ENCODE assay signal across 32 cellular contexts in the genomic region with DNA sequence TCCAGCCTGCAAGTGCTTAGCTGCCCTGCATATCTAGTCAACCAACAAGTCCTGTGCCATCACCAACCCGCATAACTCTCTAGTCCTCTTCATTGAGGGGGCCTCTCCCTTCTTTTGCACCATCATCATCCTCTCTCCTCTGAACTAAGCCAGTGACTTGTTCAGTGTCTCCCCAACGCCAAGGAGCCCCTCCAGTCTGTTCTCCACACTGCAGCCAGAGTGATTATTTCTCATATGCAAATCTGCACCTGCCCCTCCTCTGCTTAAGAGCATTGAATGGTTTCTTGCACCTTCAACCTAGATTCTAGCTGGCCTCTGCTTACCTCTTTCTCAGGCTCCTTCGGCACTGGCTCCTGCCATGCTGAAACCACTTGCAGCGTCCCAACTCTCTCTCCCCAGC.
"Had no signal": no experiment of that assay in that cellular context is flagged by ENCODE, and none has a peak within 500 bp of the region (broad histone marks: within the 10 kb centered on the region; RNA-seq: fewer than 3 reads in every experiment).

No MANE protein-coding gene starts in this region.

- H3K36me3 ChIP-seq: MG63, SJCRH30 had no signal

- H3K9me3 ChIP-seq: MG63, SJCRH30 had no signal

- DNase-seq: Karpas-422, MG63, NCI-H1048, NCI-H1092 treated with DMSO at 0.1 percent for 48 hours, NCI-H1105 treated with DMSO at 0.1 percent for 48 hours, NCI-H1417, NCI-H1436, NCI-H1694 treated with DMSO at 0.1 percent for 48 hours, NCI-H187 treated with DMSO at 0.1 percent for 48 hours, NCI-H2029, NCI-H2081, NCI-H2107, NCI-H2171, NCI-H226, NCI-H446 treated with DMSO at 0.1 percent for 48 hours, NCI-H510A, NCI-H524, NCI-H69, NCI-H748 treated with DMSO at 0.1 percent for 48 hours, NCI-H82, PC-9, SHP77, SIG-M5, SJCRH30, T-cell had no signal

- H3K9ac ChIP-seq: KMS-11 had no signal

- H3K27me3 ChIP-seq: MG63, SJCRH30 had no signal

- H3K9me3 Mint-ChIP-seq: T-cell had no signal

- FAIRE-seq: RCC 7860 had no signal

- H3K4me2 ChIP-seq: KMS-11, PC-9 had no signal

- H3K27ac ChIP-seq: KMS-11, PC-9, RWPE1, SJCRH30, SK-N-MC had no signal

- H3K4me3 Mint-ChIP-seq: T-cell had no signal

- ATAC-seq: Panc1, Right ventricle myocardium inferior, SK-N-SH treated with all-trans-retinoic acid at 6 μM for 48 hours, T-cell had no signal

- H3K27ac Mint-ChIP-seq: T-cell had no signal

- H3K27me3 Mint-ChIP-seq: T-cell had no signal

- H3K36me3 Mint-ChIP-seq: T-cell had no signal

- H3K4me3 ChIP-seq: MG63, PC-9, SJCRH30, SK-N-MC had no signal

- H2AFZ ChIP-seq: PC-9 had no signal
